35 cellular contexts compared by ENCODE assay signal in the genomic region with DNA sequence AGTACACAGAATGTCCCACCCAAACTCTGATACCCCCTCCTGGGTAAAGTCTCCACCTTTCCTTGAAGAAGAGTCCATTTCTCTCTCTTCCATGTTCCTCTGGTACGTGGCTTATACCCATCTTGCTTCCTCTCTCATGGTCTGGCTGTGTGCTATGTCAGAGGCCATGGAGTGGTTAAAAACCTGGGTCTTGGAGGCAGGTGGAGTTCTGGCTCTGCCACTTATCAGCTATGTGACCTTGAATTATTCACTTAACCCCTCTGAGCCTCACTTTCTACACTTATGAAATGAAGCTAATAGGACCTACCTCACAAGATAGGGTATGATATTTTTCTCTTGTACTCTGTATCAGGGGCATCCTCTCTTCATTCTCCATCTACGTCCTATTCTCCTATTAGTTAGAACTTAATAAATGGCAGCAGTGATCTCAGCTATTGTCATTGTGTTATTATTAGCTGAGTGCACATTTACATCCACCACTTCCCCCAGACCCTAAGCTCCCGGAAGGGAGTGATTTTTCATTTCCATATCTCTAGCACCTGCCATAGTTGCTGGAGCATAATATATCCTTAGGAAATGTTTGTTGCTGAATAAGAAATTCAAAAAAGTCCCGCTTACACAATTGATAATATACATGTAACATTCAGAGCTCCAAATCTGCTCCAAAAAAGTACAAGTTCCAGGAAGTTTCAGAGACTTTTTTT. TPM values are rescaled to one million over a fixed set of nuclear protein-coding genes. Genes with fewer than 3 reads are reported as not detected.
"Had no signal": no experiment of that assay in that cellular context is flagged by ENCODE, and none has a peak within 500 bp of the region (broad histone marks: within the 10 kb centered on the region; RNA-seq: fewer than 3 reads in every experiment).

No MANE protein-coding gene starts in this region.

- H3K4me3 ChIP-seq: adrenal gland, ascending aorta, body of pancreas, cardiac muscle cell had no signal

- H3K27me3 ChIP-seq: adrenal gland, ascending aorta, body of pancreas, brain microvascular endothelial cell had no signal

- DNase-seq: activated effector memory CD4-positive, alpha-beta T cell treated with anti-CD3 and anti-CD28 coated beads, Interleukin-2, amount 50 U/mL, for 16 hours; activated effector memory CD4-positive, alpha-beta T cell treated with Interleukin-2 at 50 U/mL for 16 hours; activated gamma-delta T cell; activated gamma-delta T cell treated with Interleukin-2 at 50 U/mL for 16 hours; activated naive CD4-positive, alpha-beta T cell; activated naive CD4-positive, alpha-beta T cell treated with anti-CD3 and anti-CD28 coated beads for 36 hours; activated naive CD4-positive, alpha-beta T cell treated with anti-CD3 and anti-CD28 coated beads, Interleukin-2, amount 10 ng/mL, durations not matched to agents 7 days and 5 days; activated naive CD4-positive, alpha-beta T cell treated with anti-CD3 and anti-CD28 coated beads, Interleukin-2, amount 50 U/mL, for 16 hours; activated naive CD4-positive, alpha-beta T cell treated with Interleukin-2 at 50 U/mL for 16 hours; activated naive CD8-positive, alpha-beta T cell treated with anti-CD3 and anti-CD28 coated beads for 36 hours; activated naive CD8-positive, alpha-beta T cell treated with anti-CD3 and anti-CD28 coated beads, Interleukin-2, amount 10 ng/mL, durations not matched to agents 7 days and 5 days; activated naive CD8-positive, alpha-beta T cell treated with anti-CD3 and anti-CD28 coated beads, Interleukin-2, amount 50 U/mL, for 24 hours; activated T-cell treated with anti-CD3 and anti-CD28 coated beads for 4 hours; activated T-cell treated with anti-CD3 and anti-CD28 coated beads, Interleukin-2, amount 50 U/mL, for 1 hour; activated T-cell treated with anti-CD3 and anti-CD28 coated beads, Interleukin-2, amount 50 U/mL, for 24 hours; activated T-cell treated with anti-CD3 and anti-CD28 coated beads, Interleukin-2, amount 50 U/mL, for 4 hours; activated T-cell treated with anti-CD3 and anti-CD28 coated beads, Interleukin-2, amount 50 U/mL, for 48 hours; activated T-cell treated with anti-CD3 and anti-CD28 coated beads, Interleukin-2, amount 50 U/mL, for 72 hours; adrenal gland; amniotic stem cell; amygdala; aorta; body of pancreas; brain microvascular endothelial cell; caudate nucleus; central memory CD4-positive, alpha-beta T cell; cerebellar nuclear complex had no signal

- ATAC-seq: activated naive CD4-positive, alpha-beta T cell treated with anti-CD3 and anti-CD28 coated beads, Interleukin-2, amount 50 U/mL, for 72 hours; activated naive CD8-positive, alpha-beta T cell treated with anti-CD3 and anti-CD28 coated beads, Interleukin-2, amount 50 U/mL, for 24 hours; activated T-cell treated with anti-CD3 and anti-CD28 coated beads, Interleukin-2, amount 50 U/mL, for 4 hours; activated T-cell treated with anti-CD3 and anti-CD28 coated beads, Interleukin-2, amount 50 U/mL, for 72 hours; activated T-helper 17 cell treated with anti-CD3 and anti-CD28 coated beads, Interleukin-2, amount 50 U/mL, for 72 hours; body of pancreas had no signal

- H3K4me1 ChIP-seq: adrenal gland, ascending aorta had no signal

- H3K27ac ChIP-seq: adrenal gland, ascending aorta, body of pancreas, brain microvascular endothelial cell, cardiac muscle cell had no signal

- H3K9me3 ChIP-seq: adrenal gland, ascending aorta, body of pancreas had no signal

- FAIRE-seq: astrocyte had no signal

- H3K36me3 ChIP-seq: adrenal gland, ascending aorta, brain microvascular endothelial cell, cardiac muscle cell had no signal

RNA-seq across cellular contexts. Expression of a gene that starts 59.8 kb away (rescaled TPM):
- total RNA-seq: activated naive CD8-positive, alpha-beta T cell treated with anti-CD3 and anti-CD28 coated beads for 36 hours; activated naive CD8-positive, alpha-beta T cell treated with anti-CD3 and anti-CD28 coated beads, Interleukin-2, amount 10 ng/mL, durations not matched to agents 7 days and 5 days; activated T-cell treated with anti-CD3 and anti-CD28 coated beads, Interleukin-2, amount 50 U/mL, for 72 hours; activated T-helper 1 cell treated with anti-CD3 and anti-CD28 coated beads, Interleukin-12 subunit alpha, Interleukin-12 subunit beta, Interleukin-2, Interleukin-4 antibody, amounts not matched to agents 30 ng/mL and 10 ng/mL and 1 ng/mL, durations not matched to agents 14 hours and 24 hours and 36 hours; activated T-helper 2 cell treated with anti-CD3 and anti-CD28 coated beads, Interferon-gamma antibody, Interleukin-2, Interleukin-4, amounts not matched to agents 10 μg/mL and 5 μg/mL and 100 μg/mL, durations not matched to agents 14 hours and 24 hours and 36 hours; cardiac muscle cell; chondrocyte had no signal
- polyA plus RNA-seq: cardiac muscle cell had no signal
